ENCODE assay signal across 22 cellular contexts in the genomic region with DNA sequence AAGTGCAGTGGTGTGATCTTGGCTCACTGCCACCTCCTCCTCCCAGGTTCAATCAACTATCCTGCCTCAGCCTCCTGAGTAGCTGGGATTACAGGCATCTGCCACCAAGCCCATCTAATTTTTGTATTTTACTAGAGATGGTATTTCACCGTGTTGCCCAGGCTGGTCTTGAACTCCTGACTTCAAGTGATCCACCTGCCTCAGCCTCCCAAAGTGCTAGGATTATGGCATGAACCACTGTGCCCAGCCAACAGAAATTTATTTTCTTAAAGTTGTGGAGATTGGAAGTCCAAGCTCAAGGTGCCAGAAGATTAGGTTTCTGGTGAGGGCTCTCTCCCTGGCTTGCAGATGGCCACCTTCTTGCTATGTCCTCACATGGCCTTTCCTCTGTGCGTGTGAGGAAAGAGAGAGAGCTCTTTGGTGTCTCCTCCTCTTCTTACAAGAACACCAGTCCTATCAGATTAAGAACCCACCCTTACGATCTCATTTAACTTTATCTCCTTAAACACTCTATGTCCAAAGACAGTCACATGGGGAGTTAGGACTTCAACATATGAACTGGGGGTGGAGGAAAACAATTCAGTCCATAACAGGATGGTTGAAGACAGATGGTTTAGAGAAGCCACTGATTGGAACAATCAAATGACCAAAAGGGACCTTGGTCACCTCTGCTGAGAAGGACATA. TPM values are rescaled to one million over a fixed set of nuclear protein-coding genes. Genes with fewer than 3 reads are reported as not detected.
DNase-seq lines count a peak whose midpoint lies in the region; ATAC-seq and TF ChIP-seq lines count a peak whose summit lies in the region.
"Had no signal": no experiment of that assay in that cellular context is flagged by ENCODE, and none has a peak within 500 bp of the region (broad histone marks: within the 10 kb centered on the region; RNA-seq: fewer than 3 reads in every experiment).

No MANE protein-coding gene starts in this region.

- H3K36me3 ChIP-seq in right atrium auricular region (no peaks in the 10 kb centered on the region), heart left ventricle (no peaks in the 10 kb centered on the region), vagina (no peaks in the 10 kb centered on the region)
- H3K36me3 ChIP-seq: BLaER1 had no signal

- H3K4me3 ChIP-seq in right atrium auricular region (no peak overlapping the region), heart left ventricle (no peak overlapping the region), vagina (no peak overlapping the region)
- H3K4me3 ChIP-seq: BLaER1, GM12878, GM23338 had no signal

- H3K9me3 ChIP-seq in right atrium auricular region (peaks cover 0 to 7% of the 10 kb centered on the region in 2 donors), heart left ventricle (peaks cover 0 to 19% (median 0%) of the 10 kb centered on the region in 12 donors), vagina (no peaks in the 10 kb centered on the region)
- H3K9me3 ChIP-seq: BLaER1 had no signal

- H3K27ac ChIP-seq in right atrium auricular region (peak overlapping the region in 1 of 2 donors; percentile 11), heart left ventricle (peak overlapping the region in 2 of 12 donors; percentile 2 to 14), vagina (no peak overlapping the region)
- H3K27ac ChIP-seq: BLaER1 had no signal

- H3K27me3 ChIP-seq in right atrium auricular region (no peaks in the 10 kb centered on the region), heart left ventricle (peaks cover 0 to 4% (median 0%) of the 10 kb centered on the region in 9 donors), vagina (no peaks in the 10 kb centered on the region)
- H3K27me3 ChIP-seq: BLaER1 had no signal

- WGBS in heart left ventricle, 4 donors, result 59 to 65% (median 63%) methylated on average over 3 of the region's 3 CpGs

- ATAC-seq in heart left ventricle, result no peak
- no peak for ATAC-seq in GM21367 (IDR thresholded peaks at IDR 0.05; ENCODE audit: unreplicated experiment)
- ATAC-seq: CD8-positive, alpha-beta T cell; GM12878; GM23338 had no signal

- intact Hi-C loops in heart left ventricle (cut with DNase I) (no loop called here), vagina (cut with DNase I) (no loop called here)

- H3K4me1 ChIP-seq in right atrium auricular region (no peaks in the 10 kb centered on the region), heart left ventricle (peaks cover 0 to 19% (median 5%) of the 10 kb centered on the region in 12 donors), vagina (no peaks in the 10 kb centered on the region)

- TF ChIP-seq POLR2A in heart left ventricle (IDR thresholded peaks at IDR 0.05) (no peak), vagina (IDR thresholded peaks at IDR 0.05) (no peak)

- TF ChIP-seq CTCF in right atrium auricular region (IDR thresholded peaks at IDR 0.05) (no peak), heart left ventricle (IDR thresholded peaks at IDR 0.05) (no peak), vagina (IDR thresholded peaks at IDR 0.05) (no peak)

- DNase-seq in activated effector memory CD4-positive, alpha-beta T cell treated with anti-CD3 and anti-CD28 coated beads, Interleukin-2, amount 50 U/mL, for 16 hours, result peak; percentile 9
- no peak for DNase-seq in activated effector memory CD4-positive, alpha-beta T cell treated with Interleukin-2 at 50 U/mL for 16 hours
- DNase-seq in right atrium auricular region (ENCODE audit: low spot score) (peak; percentile 53), heart left ventricle (no peak), ecto neural progenitor cell (ENCODE audit: low spot score) (peak; percentile 4), vagina (ENCODE audit: extremely low spot score in 2 of 2) (peak; percentile 14 to 67), activated gamma-delta T cell (lab: John Stamatoyannopoulos, UW) (no peak)
- DNase-seq: 8988T; CD8-positive, alpha-beta T cell; DMS 273 treated with DMSO at 0.1 percent for 48 hours; DMS53; DND-41; EL; HCEC 1CT had no signal

RNA-seq across cellular contexts. Expression of a gene that starts 31.8 kb away (rescaled TPM):
- total RNA-seq in right atrium auricular region, result not detected
- not detected for total RNA-seq in heart left ventricle
- polyA plus RNA-seq in heart left ventricle, result not detected
- not detected for total RNA-seq in vagina
- total RNA-seq: A673; CD8-positive, alpha-beta T cell; G401; GM12878; GM23338; HT-29 had no signal
- polyA plus RNA-seq: AG04450, GM12878, GM23338 had no signal

Comparison
In these comparisons a context has a peak if more than half of its experiments do, and no peak if none do; other contexts are left out.
1. DNase-seq: peak in activated effector memory CD4-positive, alpha-beta T cell treated with anti-CD3 and anti-CD28 coated beads, Interleukin-2, amount 50 U/mL, for 16 hours (single experiment), right atrium auricular region (single experiment), ecto neural progenitor cell (single experiment) and vagina (2 of 2); none in activated effector memory CD4-positive, alpha-beta T cell treated with Interleukin-2 at 50 U/mL for 16 hours (single experiment), heart left ventricle (0 of 5) and activated gamma-delta T cell (single experiment).